In genomic region chr17:78654230-78654824, GRCh38 we compare ENCODE assay signal across 1 cellular context.
A peak's percentile ranks its signal among the peaks of the same experiment; 100 is the strongest.
TF ChIP-seq lines count a peak whose summit lies in the region.

No MANE protein-coding gene starts in this region.

TF ChIP-seq in IMR-90, 13 proteins besides CTCF, POLR2A, EP300 and RAD21:
- TF ChIP-seq MAFK (IDR thresholded peaks at IDR 0.05; ENCODE audit: low read depth, low read length), result 0 out of 2 replicates have a peak, but pooled peaks have one; percentile 6
- no peak for TF ChIP-seq FOS (IDR thresholded peaks at IDR 0.05; ENCODE audit: low read depth, low read length)
